Comparison of ENCODE assay signal across 32 cellular contexts in genomic region chr15:84001037-84001436, GRCh38.
"Had no signal": no experiment of that assay in that cellular context is flagged by ENCODE, and none has a peak within 500 bp of the region (broad histone marks: within the 10 kb centered on the region; RNA-seq: fewer than 3 reads in every experiment).

No MANE protein-coding gene starts in this region.

- H3K4me1 ChIP-seq: Peyer's patch had no signal

- H3K4me3 ChIP-seq: Peyer's patch, SJCRH30, SK-N-MC had no signal

- ATAC-seq: activated CD8-positive, alpha-beta T cell treated with anti-CD3 and anti-CD28 coated beads for 36 hours; activated T-cell treated with anti-CD3 and anti-CD28 coated beads, Interleukin-2, amount 50 U/mL, for 72 hours; activated T-helper 17 cell treated with anti-CD3 and anti-CD28 coated beads, Interleukin-2, amount 50 U/mL, for 72 hours; PC-3 had no signal

- H3K27me3 ChIP-seq: Peyer's patch, SJCRH30 had no signal

- H3K27ac ChIP-seq: Peyer's patch, SK-N-MC had no signal

- DNase-seq: activated CD4-positive, alpha-beta T cell treated with anti-CD3 and anti-CD28 coated beads, Interleukin-2, amount 10 ng/mL, durations not matched to agents 24 days and 14 days; activated CD4-positive, alpha-beta T cell treated with anti-CD3 and anti-CD28 coated beads, Interleukin-2, amount 50 U/mL, for 4 hours; activated CD8-positive, alpha-beta T cell treated with anti-CD3 and anti-CD28 coated beads for 36 hours; activated effector memory CD4-positive, alpha-beta T cell treated with anti-CD3 and anti-CD28 coated beads, Interleukin-2, amount 50 U/mL, for 16 hours; activated naive CD4-positive, alpha-beta T cell; activated naive CD4-positive, alpha-beta T cell treated with anti-CD3 and anti-CD28 coated beads, Interleukin-2, amount 50 U/mL, for 16 hours; activated naive CD8-positive, alpha-beta T cell treated with anti-CD3 and anti-CD28 coated beads for 36 hours; activated T-cell treated with anti-CD3 and anti-CD28 coated beads, Interleukin-2, amount 50 U/mL, for 1 hour; activated T-cell treated with anti-CD3 and anti-CD28 coated beads, Interleukin-2, amount 50 U/mL, for 72 hours; amniotic stem cell; aorta; caudate nucleus; Karpas-422; KBM-7; MM.1S; MV-4-11; NCI-H1092; NCI-H1436 treated with DMSO at 0.1 percent for 48 hours; NCI-H1694 treated with DMSO at 0.1 percent for 48 hours; NCI-H2029; NCI-H510A; NCI-H526; NCI-H748 treated with DMSO at 0.1 percent for 48 hours; NK-92 treated with Interleukin-12 subunit alpha and Interleukin-12 subunit beta, amount 100 ng/mL, for 24 hours; PC-3; Peyer's patch; Right ventricle myocardium superior; RPMI8226; SJCRH30; T1000 had no signal

- H3K36me3 ChIP-seq: Peyer's patch, SJCRH30 had no signal

- H3K9me3 ChIP-seq: Peyer's patch had no signal
